Comparison of ENCODE assay signal across 26 cellular contexts in the genomic region with DNA sequence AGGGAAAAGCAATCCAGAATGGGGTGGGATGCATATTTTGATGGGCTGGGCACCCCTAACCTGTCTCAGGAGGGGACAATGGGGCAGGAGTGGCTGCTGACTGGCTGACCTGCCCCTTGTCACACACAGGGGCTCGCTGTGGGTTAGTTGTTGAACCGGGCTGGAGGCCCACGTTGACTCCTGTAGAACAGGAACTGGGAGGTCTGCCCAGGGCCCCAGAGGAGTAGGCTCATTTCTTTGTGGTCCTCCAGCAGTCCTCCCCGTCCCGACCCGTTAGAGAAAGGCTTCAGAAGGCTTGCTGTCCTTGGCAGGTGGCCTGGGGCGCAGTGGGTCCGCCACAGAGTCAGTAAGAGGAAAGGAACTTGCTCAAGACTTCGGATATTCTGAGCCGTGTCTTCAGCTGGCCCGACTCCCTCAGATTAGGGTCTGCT.
DNase-seq lines count a peak whose midpoint lies in the region; ATAC-seq and TF ChIP-seq lines count a peak whose summit lies in the region.
"Had no signal": no experiment of that assay in that cellular context is flagged by ENCODE, and none has a peak within 500 bp of the region (broad histone marks: within the 10 kb centered on the region; RNA-seq: fewer than 3 reads in every experiment).

No MANE protein-coding gene starts in this region.

- H3K36me3 Mint-ChIP-seq in activated CD8-positive, alpha-beta memory T cell treated with anti-CD3 and anti-CD28 coated beads, Interleukin-2, amount 10 ng/mL, durations not matched to agents 7 days and 5 days = no peaks in the 10 kb centered on the region
- no peaks in the 10 kb centered on the region for H3K36me3 Mint-ChIP-seq in activated CD4-positive, alpha-beta memory T cell treated with anti-CD3 and anti-CD28 coated beads for 36 hours
- H3K36me3 Mint-ChIP-seq: IgD-negative memory B cell, naive B cell had no signal

- CTCF ChIA-PET in activated CD8-positive, alpha-beta memory T cell treated with anti-CD3 and anti-CD28 coated beads, Interleukin-2, amount 10 ng/mL, durations not matched to agents 7 days and 5 days (lab: Charles Lee) = no interaction called here
- CTCF ChIA-PET in activated CD4-positive, alpha-beta memory T cell treated with anti-CD3 and anti-CD28 coated beads for 36 hours (lab: Charles Lee) = interaction anchor here (1.9 kb wide), 1 partner anchor 15 kb away, joined by 9 read pairs; no protein-coding TSS in a partner anchor

- H3K9ac ChIP-seq in smooth muscle cell (ENCODE audit: low read depth) = no peak overlapping the region
- H3K9ac ChIP-seq: BLaER1 treated with 17β-estradiol and CSF1 and Interleukin-3, amounts not matched to agents 10 nM and 100 nM had no signal

- H3K4me3 ChIP-seq in lung = no peak overlapping the region
- H3K4me3 ChIP-seq in smooth muscle cell = no peak overlapping the region
- no peak overlapping the region for H3K4me3 ChIP-seq in aorta (ENCODE audit: low read length in 2 of 2)
- H3K4me3 ChIP-seq: BLaER1 treated with 17β-estradiol and CSF1 and Interleukin-3, amounts not matched to agents 10 nM and 100 nM; MG63; PC-9; SK-N-MC had no signal

- ATAC-seq in activated CD8-positive, alpha-beta memory T cell treated with anti-CD3 and anti-CD28 coated beads, Interleukin-2, amount 10 ng/mL, durations not matched to agents 7 days and 5 days = no peak
- ATAC-seq in lung (ENCODE audit: insufficient read depth, low FRiP score) (no peak), aorta (ENCODE audit: low FRiP score) (peak; percentile 47)
- ATAC-seq: activated CD4-positive, CD25-positive, alpha-beta regulatory T cell treated with anti-CD3 and anti-CD28 coated beads, Interleukin-2, amount 50 U/mL, for 24 hours had no signal

- peaks cover 12% of the 10 kb centered on the region for H3K27me3 Mint-ChIP-seq in activated CD8-positive, alpha-beta memory T cell treated with anti-CD3 and anti-CD28 coated beads, Interleukin-2, amount 10 ng/mL, durations not matched to agents 7 days and 5 days
- peaks cover 23% of the 10 kb centered on the region for H3K27me3 Mint-ChIP-seq in activated CD4-positive, alpha-beta memory T cell treated with anti-CD3 and anti-CD28 coated beads for 36 hours

- peaks cover 74% of the 10 kb centered on the region for H3F3A ChIP-seq in smooth muscle cell (ENCODE audit: low read depth)

- WGBS in lung, 2 donors = 49 to 53% methylated on average over 11 of the region's 11 CpGs
- WGBS in smooth muscle cell (ENCODE audit: low lambda C conversion rate) = 65% methylated on average over 11 of the region's 11 CpGs
- WGBS in aorta, 2 donors = 2 to 5% methylated on average over 11 of the region's 11 CpGs

- H3K27me3 ChIP-seq in lung (ENCODE audit: control insufficient read depth, insufficient read depth) (no peaks in the 10 kb centered on the region), smooth muscle cell (ENCODE audit: low read depth) (no peaks in the 10 kb centered on the region), aorta (ENCODE audit: control insufficient read depth in 1 of 2, insufficient read depth in 2 of 2, low read length in 1 of 2) (no peaks in the 10 kb centered on the region)
- H3K27me3 ChIP-seq: BLaER1 treated with 17β-estradiol and CSF1 and Interleukin-3, amounts not matched to agents 10 nM and 100 nM; MG63 had no signal

- peak overlapping the region; percentile 40 to 74 for H3K27ac ChIP-seq in lung (ENCODE audit: low read depth in 1 of 2, low read length in 1 of 2)
- peak overlapping the region; percentile 72 for H3K27ac ChIP-seq in smooth muscle cell (ENCODE audit: low read depth)
- peak overlapping the region; percentile 61 to 88 for H3K27ac ChIP-seq in aorta (ENCODE audit: low read depth in 1 of 2, low read length in 2 of 2)
- H3K27ac ChIP-seq: BLaER1 treated with 17β-estradiol and CSF1 and Interleukin-3, amounts not matched to agents 10 nM and 100 nM; HL-60; PC-9; SK-N-MC had no signal

- in situ Hi-C loops in GM13977 (cut with MboI; ENCODE audit: low pct_unique_long_range_greater_than_20kb, low sequenced_read_pairs, unreplicated experiment) = no loop called here

- peaks cover 96% of the 10 kb centered on the region for H4K20me1 ChIP-seq in smooth muscle cell (ENCODE audit: low read depth)
- H4K20me1 ChIP-seq: BLaER1 treated with 17β-estradiol and CSF1 and Interleukin-3, amounts not matched to agents 10 nM and 100 nM had no signal

- POLR2A ChIA-PET in activated CD4-positive, alpha-beta memory T cell treated with anti-CD3 and anti-CD28 coated beads for 36 hours (lab: Charles Lee) = no interaction called here

- peaks cover 2 to 3% of the 10 kb centered on the region in 2 donors for H3K36me3 ChIP-seq in lung (ENCODE audit: control insufficient read depth in 2 of 2, insufficient read depth in 2 of 2, low read length in 2 of 2)
- peaks cover 5% of the 10 kb centered on the region for H3K36me3 ChIP-seq in smooth muscle cell (ENCODE audit: low read depth)
- no peaks in the 10 kb centered on the region for H3K36me3 ChIP-seq in aorta (ENCODE audit: control insufficient read depth in 1 of 2, insufficient read depth in 2 of 2, low read length in 1 of 2)
- H3K36me3 ChIP-seq: BLaER1 treated with 17β-estradiol and CSF1 and Interleukin-3, amounts not matched to agents 10 nM and 100 nM; MG63 had no signal

- peaks cover 92% of the 10 kb centered on the region for H3K79me2 ChIP-seq in smooth muscle cell (ENCODE audit: low read depth)

- intact Hi-C loops in aorta (cut with DNase I) = loop anchor here in 1 of 2 donors (5.0 kb wide), 1 partner anchor 70 kb away; a partner anchor contains a TSS
- intact Hi-C loops in activated CD4-positive, alpha-beta memory T cell treated with anti-CD3 and anti-CD28 coated beads for 36 hours (cut with micrococcal nuclease) = no loop called here

- H3K4me2 ChIP-seq in smooth muscle cell = no peak overlapping the region
- H3K4me2 ChIP-seq: PC-9 had no signal

- no peak for TF ChIP-seq CTCF in lung (IDR thresholded peaks at IDR 0.05; ENCODE audit: control extremely low read depth, extremely low read depth)
- TF ChIP-seq CTCF in smooth muscle cell (IDR thresholded peaks at IDR 0.05; ENCODE audit: borderline replicate concordance, insufficient read depth, poor library complexity, severe bottlenecking) = no peak
- no peak for TF ChIP-seq CTCF in GM13977 (IDR thresholded peaks at IDR 0.05; ENCODE audit: extremely low read depth, insufficient read depth, missing control alignments)

- no peak overlapping the region for H2AFZ ChIP-seq in smooth muscle cell (ENCODE audit: low read depth)
- H2AFZ ChIP-seq: PC-9 had no signal

- DNase-seq in activated CD8-positive, alpha-beta memory T cell treated with anti-CD3 and anti-CD28 coated beads, Interleukin-2, amount 10 ng/mL, durations not matched to agents 7 days and 5 days = peak; percentile 16
- no peak for DNase-seq in activated CD8-positive, alpha-beta memory T cell treated with anti-CD3 and anti-CD28 coated beads, Interleukin-2, amount 50 U/mL, for 48 hours
- DNase-seq in lung (ENCODE audit: low spot score) (no peak), smooth muscle cell (lab: John Stamatoyannopoulos, UW; ENCODE audit: unreplicated experiment) (no peak), aorta (peak in 1 of 2 donors; percentile 77), GM13977 (ENCODE audit: low spot score) (no peak), NCI-H1105 treated with DMSO at 0.1 percent for 48 hours (lab: John Stamatoyannopoulos, UW) (no peak)
- DNase-seq in activated CD4-positive, alpha-beta memory T cell treated with anti-CD3 and anti-CD28 coated beads for 36 hours = no peak
- DNase-seq: activated gamma-delta T cell treated with Interleukin-2 at 50 U/mL for 16 hours; amygdala; endodermal cell; foreskin melanocyte; H9; MG63; naive B cell; NCI-H1694; NCI-H82; PC-9; stimulated activated CD4-positive, alpha-beta T cell treated with anti-CD3 and anti-CD28 coated beads, Interleukin-15, amount 100 ng/mL, for 24 hours; stimulated activated naive CD4-positive, alpha-beta T cell treated with Interleukin-2 at 50 U/mL for 16 hours; T1000 had no signal

- H3K9me3 ChIP-seq in lung (ENCODE audit: control insufficient read depth in 2 of 2, insufficient read depth in 1 of 2, low read length in 1 of 2) (no peaks in the 10 kb centered on the region), smooth muscle cell (replicated peaks; ENCODE audit: low read depth) (no peaks in the 10 kb centered on the region), aorta (ENCODE audit: control insufficient read depth, low read length) (no peaks in the 10 kb centered on the region)
- H3K9me3 ChIP-seq: BLaER1 treated with 17β-estradiol and CSF1 and Interleukin-3, amounts not matched to agents 10 nM and 100 nM; MG63 had no signal

- H3K4me1 Mint-ChIP-seq in activated CD8-positive, alpha-beta memory T cell treated with anti-CD3 and anti-CD28 coated beads, Interleukin-2, amount 10 ng/mL, durations not matched to agents 7 days and 5 days = no peaks in the 10 kb centered on the region
- no peaks in the 10 kb centered on the region for H3K4me1 Mint-ChIP-seq in activated CD4-positive, alpha-beta memory T cell treated with anti-CD3 and anti-CD28 coated beads for 36 hours (ENCODE audit: low read depth)
- H3K4me1 Mint-ChIP-seq: H9, IgD-negative memory B cell, naive B cell had no signal

- H3K4me1 ChIP-seq in lung (ENCODE audit: control insufficient read depth in 2 of 2, insufficient read depth in 2 of 2, low read length in 2 of 2) (peaks cover 8 to 39% of the 10 kb centered on the region in 2 donors), smooth muscle cell (ENCODE audit: low read depth) (peaks cover 24% of the 10 kb centered on the region), aorta (ENCODE audit: control insufficient read depth in 1 of 2, insufficient read depth in 2 of 2, low read length in 2 of 2) (peaks cover 4 to 5% of the 10 kb centered on the region in 2 donors)

- H3K4me3 Mint-ChIP-seq in activated CD8-positive, alpha-beta memory T cell treated with anti-CD3 and anti-CD28 coated beads, Interleukin-2, amount 10 ng/mL, durations not matched to agents 7 days and 5 days = no peak overlapping the region
- no peak overlapping the region for H3K4me3 Mint-ChIP-seq in activated CD4-positive, alpha-beta memory T cell treated with anti-CD3 and anti-CD28 coated beads for 36 hours
- H3K4me3 Mint-ChIP-seq: endodermal cell, H9, IgD-negative memory B cell, naive B cell had no signal

- H3K9me3 Mint-ChIP-seq in activated CD8-positive, alpha-beta memory T cell treated with anti-CD3 and anti-CD28 coated beads, Interleukin-2, amount 10 ng/mL, durations not matched to agents 7 days and 5 days (ENCODE audit: low read depth) = no peaks in the 10 kb centered on the region
- no peaks in the 10 kb centered on the region for H3K9me3 Mint-ChIP-seq in activated CD4-positive, alpha-beta memory T cell treated with anti-CD3 and anti-CD28 coated beads for 36 hours
- H3K9me3 Mint-ChIP-seq: endodermal cell, H9, IgD-negative memory B cell had no signal

- H3K27ac Mint-ChIP-seq in activated CD8-positive, alpha-beta memory T cell treated with anti-CD3 and anti-CD28 coated beads, Interleukin-2, amount 10 ng/mL, durations not matched to agents 7 days and 5 days = no peak overlapping the region
- no peak overlapping the region for H3K27ac Mint-ChIP-seq in activated CD4-positive, alpha-beta memory T cell treated with anti-CD3 and anti-CD28 coated beads for 36 hours
- H3K27ac Mint-ChIP-seq: endodermal cell, IgD-negative memory B cell, naive B cell had no signal
